In genomic region chr4:94406668-94407437, GRCh38 we compare ENCODE assay signal across 8 cellular contexts. TPM values are rescaled to one million over a fixed set of nuclear protein-coding genes. Genes with fewer than 3 reads are reported as not detected.
DNase-seq lines count a peak whose midpoint lies in the region; ATAC-seq, FAIRE-seq and TF ChIP-seq lines count a peak whose summit lies in the region.

No MANE protein-coding gene starts in this region.

- no peaks in the 10 kb centered on the region for H3K9me3 ChIP-seq in A549

- H3K4me1 Mint-ChIP-seq in activated CD4-positive, alpha-beta T cell treated with anti-CD3 and anti-CD28 coated beads for 36 hours: no peaks in the 10 kb centered on the region

- DNase-seq in A549 (ENCODE audit: low read depth in 1 of 2, low spot score in 1 of 2) (peak in 1 of 2 experiments; percentile 85), NCI-H345 (lab: John Stamatoyannopoulos, UW) (peak; percentile 54), dorsolateral prefrontal cortex (peak in 9 of 10 donors; percentile 19 to 85 (median 51)), lung microvascular endothelial cell (ENCODE audit: low read depth in 2 of 2) (peak; percentile 88 to 89)
- peak; percentile 74 for DNase-seq in activated CD4-positive, alpha-beta T cell treated with anti-CD3 and anti-CD28 coated beads for 36 hours
- DNase-seq in stimulated activated CD8-positive, alpha-beta memory T cell treated with anti-CD3 and anti-CD28 coated beads, Interleukin-12 subunit alpha, Interleukin-12 subunit beta, amount 100 ng/mL, for 4 hours (ENCODE audit: low read depth): peak; percentile 12

- TF ChIP-seq CTCF in A549 (IDR thresholded peaks at IDR 0.05) (peak; percentile 83), dorsolateral prefrontal cortex (IDR thresholded peaks at IDR 0.05 in 54 of 56, conservative IDR thresholded peaks at IDR 0.05 in 2 of 56; ENCODE audit: low read depth in 1 of 56, partially characterized antibody in 56 of 56) (peak; percentile 70 to 96 (median 85))

- FAIRE-seq in A549 (lab: Jason Lieb, UNC): peak; percentile 39

- H3K27ac Mint-ChIP-seq in activated CD4-positive, alpha-beta T cell treated with anti-CD3 and anti-CD28 coated beads for 36 hours: no peak overlapping the region

- H3K27me3 ChIP-seq in dorsolateral prefrontal cortex: peaks cover 0 to 4% (median 0%) of the 10 kb centered on the region in 45 donors

- intact Hi-C loops in activated CD4-positive, alpha-beta T cell treated with anti-CD3 and anti-CD28 coated beads for 36 hours (cut with DNase I, micrococcal nuclease): loop anchor here (1.0 to 5.0 kb wide), 3 partner anchors 44 to 189 kb away; partner anchors contain the start of gene PDLIM5 (in 1 of the 2)
- intact Hi-C loops in dorsolateral prefrontal cortex (cut with DNase I): loop anchor here in 1 of 2 donors (2.0 kb wide), 1 partner anchor 190 kb away; no protein-coding TSS in a partner anchor

- peak overlapping the region; percentile 53 for H3K4me2 ChIP-seq in A549

- ATAC-seq in A549 (peak; percentile 50 to 63; a peak in 3 of 6 replicates), GM18498 (IDR thresholded peaks at IDR 0.05; ENCODE audit: unreplicated experiment) (peak; percentile 81), HG03025 (IDR thresholded peaks at IDR 0.05; ENCODE audit: low FRiP score, unreplicated experiment) (peak; percentile 77)
- ATAC-seq in activated CD4-positive, alpha-beta T cell treated with anti-CD3 and anti-CD28 coated beads for 36 hours: peak; percentile 65

- H3K27me3 Mint-ChIP-seq in activated CD4-positive, alpha-beta T cell treated with anti-CD3 and anti-CD28 coated beads for 36 hours: peaks cover 4% of the 10 kb centered on the region

- no peak for TF ChIP-seq EP300 in A549 (IDR thresholded peaks at IDR 0.05)

- POLR2A ChIA-PET in A549 (lab: Yijun Ruan, JAX): interaction anchor here (1.4 kb wide), 1 partner anchor 45 kb away, joined by 5 read pairs; the partner anchor contains the start of gene PDLIM5
- POLR2A ChIA-PET in activated CD4-positive, alpha-beta T cell treated with anti-CD3 and anti-CD28 coated beads for 36 hours (lab: Charles Lee): no interaction called here

- TF ChIP-seq RAD21 in A549 (conservative IDR thresholded peaks at IDR 0.05 in 1 of 2, IDR thresholded peaks at IDR 0.05 in 1 of 2): peak; percentile 87 to 88

- 27% methylated on average over 10 of the region's 10 CpGs for WGBS in A549 (ENCODE audit: missing lambda C conversion rate)

- H3K4me1 ChIP-seq in A549: peaks cover 48% of the 10 kb centered on the region

- H3K27ac ChIP-seq in A549: peak overlapping the region; percentile 10 to 51; a peak in 5 of 6 replicates
- no peak overlapping the region for H3K27ac ChIP-seq in dorsolateral prefrontal cortex

- CTCF ChIA-PET in A549 (lab: Yijun Ruan, JAX): interaction anchor here (0.7 to 1.9 kb wide), 36 partner anchors 12 to 760 kb away, joined by 3 to 9 read pairs (median 4); partner anchors contain the start of gene PDLIM5
- CTCF ChIA-PET in activated CD4-positive, alpha-beta T cell treated with anti-CD3 and anti-CD28 coated beads for 36 hours (lab: Charles Lee): interaction anchor here (0.6 to 2.8 kb wide), 35 partner anchors 8 to 1374 kb away, joined by 3 to 16 read pairs (median 4); partner anchors contain the start of gene PDLIM5

- H3K36me3 Mint-ChIP-seq in activated CD4-positive, alpha-beta T cell treated with anti-CD3 and anti-CD28 coated beads for 36 hours (ENCODE audit: low read depth): no peaks in the 10 kb centered on the region

- H3K4me3 Mint-ChIP-seq in activated CD4-positive, alpha-beta T cell treated with anti-CD3 and anti-CD28 coated beads for 36 hours: no peak overlapping the region

- H3K9me3 Mint-ChIP-seq in activated CD4-positive, alpha-beta T cell treated with anti-CD3 and anti-CD28 coated beads for 36 hours (ENCODE audit: low read depth): no peaks in the 10 kb centered on the region

- H3K4me3 ChIP-seq in A549 (no peak overlapping the region), dorsolateral prefrontal cortex (peak overlapping the region in 25 of 59 donors; percentile 0 to 46 (median 19))

- TF ChIP-seq POLR2A in A549 (IDR thresholded peaks at IDR 0.05; ENCODE audit: low read length): no peak

TF ChIP-seq in A549, 52 proteins besides CTCF, POLR2A, EP300 and RAD21:
- no peak for TF ChIP-seq ZFP36 (IDR thresholded peaks at IDR 0.05; ENCODE audit: borderline replicate concordance, partially characterized antibody)
- TF ChIP-seq SMC3 (IDR thresholded peaks at IDR 0.05): peak; percentile 87

RNA-seq across cellular contexts. Expression of gene PDLIM5, which starts 44.9 kb away (rescaled TPM):
- polyA plus RNA-seq in A549 (2011; rRNA removed) (199 and 242 TPM in 2 replicates), A549 (2017; fragmentation: RNase III; extraction: RNeasy Plus Mini Kit Qiagen cat#74134 plus additional on column Dnase treatment) (43.9 to 54.2 TPM (median 48.2 TPM) in 3 replicates)
- 49.8 and 61.2 TPM in 2 replicates for polyA plus RNA-seq in A549 (2012; cell fraction: cytosol; rRNA removed)
- polyA plus RNA-seq in A549 (2012; cell fraction: nucleus; rRNA removed): 46.5 and 53.3 TPM in 2 replicates
- polyA minus RNA-seq in A549 (2011; rRNA and poly(A)+ RNA removed): 282 and 319 TPM in 2 replicates
- total RNA-seq in activated CD4-positive, alpha-beta T cell treated with anti-CD3 and anti-CD28 coated beads for 36 hours: 10 to 100 TPM; 25.9 to 34.3 TPM
- total RNA-seq in dorsolateral prefrontal cortex (100 to 1,000 TPM in 2 of 120 experiments, 10 to 100 TPM in 118; 31.7 to 134 (median 55.5) TPM), lung microvascular endothelial cell (68.9 and 70.8 TPM in 2 replicates)

Comparison
In these comparisons a context has a peak if more than half of its experiments do, and no peak if none do; other contexts are left out.
1. H3K27ac ChIP-seq: peak in A549 (2 of 2); none in dorsolateral prefrontal cortex (0 of 59).
2. Peak in every context shown above with its lines, with median percentiles within 50 percentile points of each other: ATAC-seq.